In the genomic region with DNA sequence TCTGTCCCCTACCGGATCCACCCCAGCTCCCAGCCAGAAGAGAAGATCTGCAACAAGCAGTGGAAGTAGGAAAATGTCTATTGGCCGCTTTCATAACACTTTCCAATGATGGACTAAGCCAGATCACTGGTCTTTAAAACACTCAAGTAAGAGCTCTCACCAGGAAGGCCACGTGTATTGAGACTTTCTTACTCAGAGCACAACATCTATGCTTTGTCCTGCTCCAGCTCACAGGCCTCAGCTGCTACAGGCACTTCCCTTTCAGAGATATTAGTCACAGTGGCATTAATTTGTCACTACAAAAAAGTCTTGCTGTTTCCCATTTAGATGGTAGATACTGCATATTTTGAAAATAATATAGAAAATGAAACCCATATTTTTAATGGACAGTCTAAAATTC, we compare ENCODE assay signal across 9 cellular contexts.
DNase-seq lines count a peak whose midpoint lies in the region; ATAC-seq and TF ChIP-seq lines count a peak whose summit lies in the region.
"Had no signal": no experiment of that assay in that cellular context is flagged by ENCODE, and none has a peak within 500 bp of the region (broad histone marks: within the 10 kb centered on the region; RNA-seq: fewer than 3 reads in every experiment).

No MANE protein-coding gene starts in this region.

- H3K4me3 ChIP-seq in SK-N-MC (peak overlapping the region; percentile 17), prostate gland (no peak overlapping the region)

- TF ChIP-seq CTCF in prostate gland (IDR thresholded peaks at IDR 0.05), result no peak

- no peak for DNase-seq in activated naive CD4-positive, alpha-beta T cell treated with anti-CD3 and anti-CD28 coated beads, Interleukin-2, amount 50 U/mL, for 72 hours (ENCODE audit: low spot score in 2 of 2)
- DNase-seq in activated naive CD4-positive, alpha-beta T cell treated with Interleukin-2 at 50 U/mL for 16 hours, result no peak
- no peak for DNase-seq in SK-N-MC (ENCODE audit: low read depth, low spot score)
- DNase-seq in stromal cell of bone marrow (ENCODE audit: low read depth), result peak; percentile 33
- no peak for DNase-seq in immature natural killer cell
- no peak for DNase-seq in prostate gland (ENCODE audit: low spot score)
- no peak for DNase-seq in DMS 273 (lab: John Stamatoyannopoulos, UW; ENCODE audit: unreplicated experiment)

- peak overlapping the region; percentile 53 for H3K27ac ChIP-seq in SK-N-MC
- H3K27ac ChIP-seq in prostate gland, result no peak overlapping the region

- H3K4me3 Mint-ChIP-seq in immature natural killer cell, result no peak overlapping the region
- H3K4me3 Mint-ChIP-seq: B cell had no signal

- H3K9me3 ChIP-seq in SK-N-MC (ENCODE audit: low read depth, low read length) (no peaks in the 10 kb centered on the region), prostate gland (no peaks in the 10 kb centered on the region)

- intact Hi-C loops in prostate gland (cut with DNase I), result no loop called here

- WGBS in prostate gland, result 82% methylated on average over 3 of the region's 3 CpGs

- H3K36me3 Mint-ChIP-seq in activated naive CD4-positive, alpha-beta T cell treated with anti-CD3 and anti-CD28 coated beads, Interleukin-2, amount 50 U/mL, for 72 hours, result peaks cover 13 to 31% of the 10 kb centered on the region in 2 donors
- peaks cover 12 to 39% (median 25%) of the 10 kb centered on the region in 3 donors for H3K36me3 Mint-ChIP-seq in immature natural killer cell

- no peaks in the 10 kb centered on the region for H3K4me1 Mint-ChIP-seq in immature natural killer cell
- H3K4me1 Mint-ChIP-seq: B cell had no signal

- peak; percentile 50 to 73 for ATAC-seq in activated naive CD4-positive, alpha-beta T cell treated with anti-CD3 and anti-CD28 coated beads, Interleukin-2, amount 50 U/mL, for 72 hours
- peak; percentile 64 for ATAC-seq in HG03025 (IDR thresholded peaks at IDR 0.05; ENCODE audit: low FRiP score, unreplicated experiment)

- H3K27me3 ChIP-seq in prostate gland (replicated peaks; ENCODE audit: insufficient read depth), result no peaks in the 10 kb centered on the region

- no peak overlapping the region for H3K9ac ChIP-seq in SK-N-MC (ENCODE audit: insufficient read length)

- no peaks in the 10 kb centered on the region for H3K9me3 Mint-ChIP-seq in activated naive CD4-positive, alpha-beta T cell treated with anti-CD3 and anti-CD28 coated beads, Interleukin-2, amount 50 U/mL, for 72 hours
- no peaks in the 10 kb centered on the region for H3K9me3 Mint-ChIP-seq in immature natural killer cell

- H3K36me3 ChIP-seq in SK-N-MC (ENCODE audit: insufficient read depth, low read length), result no peaks in the 10 kb centered on the region
- no peaks in the 10 kb centered on the region for H3K36me3 ChIP-seq in prostate gland

- TF ChIP-seq POLR2A in prostate gland (IDR thresholded peaks at IDR 0.05), result no peak

- peak overlapping the region in 1 of 2 donors; percentile 36 for H3K27ac Mint-ChIP-seq in activated naive CD4-positive, alpha-beta T cell treated with anti-CD3 and anti-CD28 coated beads, Interleukin-2, amount 50 U/mL, for 72 hours
- H3K27ac Mint-ChIP-seq in immature natural killer cell, result no peak overlapping the region
- H3K27ac Mint-ChIP-seq: B cell had no signal

- peaks cover 6% of the 10 kb centered on the region for H3K4me1 ChIP-seq in prostate gland (replicated peaks)

- H3K27me3 Mint-ChIP-seq in immature natural killer cell (ENCODE audit: low read depth in 3 of 3), result peaks cover 0 to 1% (median 0%) of the 10 kb centered on the region in 3 donors
- H3K27me3 Mint-ChIP-seq: B cell had no signal
